In genomic region chr15:69395460-69395859, GRCh38 we compare ENCODE assay signal across 14 cellular contexts. TPM values are rescaled to one million over a fixed set of nuclear protein-coding genes. Genes with fewer than 3 reads are reported as not detected.
DNase-seq lines count a peak whose midpoint lies in the region; ATAC-seq and TF ChIP-seq lines count a peak whose summit lies in the region.
"Had no signal": no experiment of that assay in that cellular context is flagged by ENCODE, and none has a peak within 500 bp of the region (broad histone marks: within the 10 kb centered on the region; RNA-seq: fewer than 3 reads in every experiment).

No MANE protein-coding gene starts in this region.

- no peak overlapping the region for H3K4ac ChIP-seq in IMR-90 (ENCODE audit: low read depth, low read length)

- H3K9ac ChIP-seq in IMR-90 (ENCODE audit: low read depth, low read length), result no peak overlapping the region

- peak overlapping the region; percentile 69; the same call in 1 of the 2 replicates for H2AK5ac ChIP-seq in IMR-90 (ENCODE audit: low read depth, low read length)

- peaks cover 44% of the 10 kb centered on the region for H3K9me1 ChIP-seq in IMR-90 (ENCODE audit: insufficient read depth, low read length)

- no peak overlapping the region for H3K56ac ChIP-seq in IMR-90 (ENCODE audit: extremely low read depth, insufficient read depth, low read length)

- no peak overlapping the region for H3K4me2 ChIP-seq in IMR-90 (ENCODE audit: low read depth, low read length)

- TF ChIP-seq CTCF in CD14-positive monocyte (IDR thresholded peaks at IDR 0.05) (no peak), IMR-90 (conservative IDR thresholded peaks at IDR 0.05; ENCODE audit: low read depth, low read length) (no peak), upper lobe of right lung (IDR thresholded peaks at IDR 0.05) (no peak), upper lobe of left lung (IDR thresholded peaks at IDR 0.05) (no peak)

- no peak overlapping the region for H2AFZ ChIP-seq in IMR-90 (replicated peaks; ENCODE audit: low read length, poor library complexity)

- H3K27ac Mint-ChIP-seq in CD14-positive monocyte, result no peak overlapping the region

- no peak overlapping the region for H3K18ac ChIP-seq in IMR-90 (ENCODE audit: low read depth, low read length)

- H3K14ac ChIP-seq in IMR-90 (replicated peaks; ENCODE audit: low read depth, low read length), result no peak overlapping the region

- no peaks in the 10 kb centered on the region for H3K9me3 Mint-ChIP-seq in CD14-positive monocyte
- H3K9me3 Mint-ChIP-seq: CD4-positive, alpha-beta memory T cell; HFFc6 had no signal

- no peak overlapping the region for H4K5ac ChIP-seq in IMR-90 (ENCODE audit: low read depth, low read length)

- H3K27ac ChIP-seq in IMR-90 (ENCODE audit: insufficient read depth, low read length) (no peak overlapping the region), upper lobe of right lung (no peak overlapping the region), upper lobe of left lung (no peak overlapping the region), aorta (ENCODE audit: low read depth in 1 of 2, low read length in 2 of 2) (no peak overlapping the region)
- H3K27ac ChIP-seq: BLaER1 treated with 17β-estradiol and CSF1 and Interleukin-3, amounts not matched to agents 10 nM and 100 nM had no signal

- in situ Hi-C loops in IMR-90 (cut with MboI; ENCODE audit: low sequenced_read_pairs), result loop anchor here (5.0 kb wide), 1 partner anchor 333 kb away; no protein-coding TSS in a partner anchor

- no peak for TF ChIP-seq RAD21 in IMR-90 (IDR thresholded peaks at IDR 0.05; ENCODE audit: low read length)

- peaks cover 7 to 11% (median 9%) of the 10 kb centered on the region in 3 donors for H3K27me3 Mint-ChIP-seq in CD14-positive monocyte (ENCODE audit: low read depth in 3 of 3)

- no peak overlapping the region for H2AK9ac ChIP-seq in IMR-90 (replicated peaks; ENCODE audit: low read depth, low read length, poor library complexity)

- no peak for TF ChIP-seq POLR2A in IMR-90 (IDR thresholded peaks at IDR 0.05; ENCODE audit: low read depth, low read length)
- TF ChIP-seq POLR2A in upper lobe of left lung (IDR thresholded peaks at IDR 0.05), result no peak

- H2BK5ac ChIP-seq in IMR-90 (ENCODE audit: low read depth, low read length, poor library complexity, severe bottlenecking), result no peak overlapping the region

- H3K36me3 ChIP-seq in IMR-90 (ENCODE audit: control insufficient read depth, insufficient read depth, low read length) (peaks cover 8% of the 10 kb centered on the region), upper lobe of right lung (peaks cover 8% of the 10 kb centered on the region), upper lobe of left lung (no peaks in the 10 kb centered on the region), aorta (ENCODE audit: control insufficient read depth in 1 of 2, insufficient read depth in 2 of 2, low read length in 1 of 2) (no peaks in the 10 kb centered on the region)
- H3K36me3 ChIP-seq: BLaER1 treated with 17β-estradiol and CSF1 and Interleukin-3, amounts not matched to agents 10 nM and 100 nM had no signal

- WGBS in IMR-90 (ENCODE audit: extremely low coverage in 2 of 2, insufficient read length in 1 of 2), 2 experiments, result 82% methylated on average over 3 of the region's 10 CpGs; no CpG with 5 or more reads in 1 of the 2 experiments
- 95 to 96% methylated on average over 10 of the region's 10 CpGs for WGBS in upper lobe of left lung, 2 donors
- WGBS in aorta, 2 donors, result 91 to 92% methylated on average over 10 of the region's 10 CpGs

- peaks cover 12% of the 10 kb centered on the region for H3K4me1 ChIP-seq in IMR-90 (ENCODE audit: control insufficient read depth, insufficient read depth, low read length)
- H3K4me1 ChIP-seq in upper lobe of right lung, result peaks cover 10% of the 10 kb centered on the region
- peaks cover 3 to 8% (median 7%) of the 10 kb centered on the region in 4 donors for H3K4me1 ChIP-seq in upper lobe of left lung
- no peaks in the 10 kb centered on the region for H3K4me1 ChIP-seq in aorta (ENCODE audit: control insufficient read depth in 1 of 2, insufficient read depth in 2 of 2, low read length in 2 of 2)

- ATAC-seq in IMR-90 (ENCODE audit: low read depth) (no peak), left lobe of liver (peak; percentile 65), upper lobe of right lung (no peak), upper lobe of left lung (ENCODE audit: low FRiP score in 2 of 2) (no peak), aorta (ENCODE audit: low FRiP score) (no peak)
- ATAC-seq: GM12878 had no signal

- no peak overlapping the region for H2BK15ac ChIP-seq in IMR-90 (ENCODE audit: low read depth, low read length)

- no peak overlapping the region for H3K23ac ChIP-seq in IMR-90 (ENCODE audit: low read depth, low read length)

- dilution Hi-C loops in IMR-90 (cut with HindIII; ENCODE audit: low sequenced_read_pairs, unreplicated experiment), result no loop called here

- H3K79me1 ChIP-seq in IMR-90 (ENCODE audit: low read depth in 1 of 2, low read length in 2 of 2), result peaks cover 17 to 75% of the 10 kb centered on the region in 2 experiments; a peak in 3 of 4 replicates

- POLR2A ChIA-PET in IMR-90 (lab: Charles Lee; ENCODE audit: unreplicated experiment), result interaction anchor here (0.5 kb wide), 1 partner anchor 53 kb away, joined by 5 read pairs; no protein-coding TSS in a partner anchor

- no peak overlapping the region for H4K91ac ChIP-seq in IMR-90 (ENCODE audit: insufficient read depth, low read depth, low read length)

- peaks cover 15% of the 10 kb centered on the region for H3K4me1 Mint-ChIP-seq in CD14-positive monocyte

- H3K4me3 Mint-ChIP-seq in CD14-positive monocyte, result peak overlapping the region in 1 of 2 donors; percentile 40

- TF ChIP-seq EP300 in upper lobe of left lung (IDR thresholded peaks at IDR 0.05), result no peak

- H3K4me3 ChIP-seq in IMR-90 (ENCODE audit: insufficient read depth, low read depth, low read length) (no peak overlapping the region), upper lobe of right lung (no peak overlapping the region), upper lobe of left lung (no peak overlapping the region), aorta (ENCODE audit: low read length in 2 of 2) (no peak overlapping the region)
- H3K4me3 ChIP-seq: BLaER1 treated with 17β-estradiol and CSF1 and Interleukin-3, amounts not matched to agents 10 nM and 100 nM; GM12878 had no signal

- no TSS peak for BruUV-seq in IMR-90 (replicated peaks; lab: Mats Ljungman, UMichigan)

- no peaks in the 10 kb centered on the region for H3K36me3 Mint-ChIP-seq in CD14-positive monocyte
- H3K36me3 Mint-ChIP-seq: CD4-positive, alpha-beta memory T cell had no signal

- H4K8ac ChIP-seq in IMR-90 (ENCODE audit: low read depth in 2 of 2, low read length in 2 of 2), result no peak overlapping the region

- peak; percentile 36 for DNase-seq in CD14-positive monocyte (ENCODE audit: low spot score)
- no peak for DNase-seq in IMR-90
- DNase-seq in left lobe of liver (ENCODE audit: low spot score), result peak; percentile 45
- peak; percentile 11 for DNase-seq in upper lobe of right lung
- no peak for DNase-seq in upper lobe of left lung
- DNase-seq in NCI-H345 (lab: John Stamatoyannopoulos, UW), result no peak
- no peak for DNase-seq in aorta
- DNase-seq: ACHN; CD4-positive, alpha-beta memory T cell; DMS79; HCEC 1CT; HFFc6 had no signal

- H2BK20ac ChIP-seq in IMR-90 (ENCODE audit: low read depth, low read length), result no peak overlapping the region

- H3K27me3 ChIP-seq in IMR-90 (ENCODE audit: control insufficient read depth, insufficient read depth, low read length) (no peaks in the 10 kb centered on the region), upper lobe of right lung (no peaks in the 10 kb centered on the region), upper lobe of left lung (no peaks in the 10 kb centered on the region), aorta (ENCODE audit: control insufficient read depth in 1 of 2, insufficient read depth in 2 of 2, low read length in 1 of 2) (no peaks in the 10 kb centered on the region)
- H3K27me3 ChIP-seq: BLaER1 treated with 17β-estradiol and CSF1 and Interleukin-3, amounts not matched to agents 10 nM and 100 nM had no signal

- intact Hi-C loops in CD14-positive monocyte (cut with micrococcal nuclease) (loop anchor here in 1 of 2 donors (2.0 kb wide), 1 partner anchor 337 kb away; no protein-coding TSS in a partner anchor), IMR-90 (cut with micrococcal nuclease) (no loop called here), upper lobe of right lung (cut with DNase I) (loop anchor here (5.0 kb wide), 1 partner anchor 338 kb away; no protein-coding TSS in a partner anchor), aorta (cut with DNase I) (loop anchor here in 1 of 2 donors (10.0 kb wide), 1 partner anchor 231 kb away; the partner anchor contains the start of gene GLCE)

- no peak overlapping the region for H2BK120ac ChIP-seq in IMR-90 (ENCODE audit: low read depth, low read length)

- H3K9me3 ChIP-seq in IMR-90 (ENCODE audit: control insufficient read depth, insufficient read depth, low read length) (no peaks in the 10 kb centered on the region), upper lobe of right lung (no peaks in the 10 kb centered on the region), upper lobe of left lung (no peaks in the 10 kb centered on the region), aorta (ENCODE audit: control insufficient read depth, low read length) (no peaks in the 10 kb centered on the region)
- H3K9me3 ChIP-seq: BLaER1 treated with 17β-estradiol and CSF1 and Interleukin-3, amounts not matched to agents 10 nM and 100 nM had no signal

- CTCF ChIA-PET in IMR-90 (lab: Yijun Ruan, JAX), result interaction anchor here (0.9 to 1.2 kb wide), 2 partner anchors 50 to 315 kb away, joined by 3 read pairs; no protein-coding TSS in a partner anchor

- peaks cover 29% of the 10 kb centered on the region for H4K20me1 ChIP-seq in IMR-90 (ENCODE audit: insufficient read depth, low read length)

TF ChIP-seq in IMR-90, 13 proteins besides CTCF, POLR2A, EP300 and RAD21 (continues in another document):
- TF ChIP-seq FOS (IDR thresholded peaks at IDR 0.05; ENCODE audit: low read depth, low read length) (no peak), RFX5 (IDR thresholded peaks at IDR 0.05; ENCODE audit: low read depth, low read length) (no peak)

RNA-seq across cellular contexts. Expression of gene KIF23, which starts 18.7 kb away (rescaled TPM):
- 1 to 10 TPM; 1.5 to 8.1 TPM for polyA plus RNA-seq in CD14-positive monocyte
- 56.1 and 70.5 TPM in 2 replicates for total RNA-seq in IMR-90 (2012; rRNA removed)
- polyA plus RNA-seq in IMR-90 (2012; rRNA removed), result 34.1 and 37.7 TPM in 2 replicates
- 5.0 and 16.1 TPM in 2 replicates for polyA plus RNA-seq in IMR-90 (2012; cell fraction: cytosol; rRNA removed)
- 8.1 and 50.9 TPM in 2 replicates for polyA plus RNA-seq in IMR-90 (2012; cell fraction: nucleus; rRNA removed; ENCODE audit: low replicate concordance)
- 0.86 TPM for total RNA-seq in left lobe of liver
- total RNA-seq in upper lobe of right lung, result 2.7 TPM
- 1 to 10 TPM; 1.0 to 6.7 (median 3.7) TPM for total RNA-seq in upper lobe of left lung
- 1 to 10 TPM; 3.3 to 5.8 TPM for total RNA-seq in aorta
- 1 to 10 TPM; 2.8 to 4.8 TPM for polyA plus RNA-seq in aorta
- polyA plus RNA-seq: CD4-positive, alpha-beta memory T cell had no signal

RNA-seq across cellular contexts. Expression of gene RPLP1, which starts 57.2 kb away (rescaled TPM):
- polyA plus RNA-seq in CD14-positive monocyte (1,000 to 10,000 TPM; 1,177 to 1,235 TPM), IMR-90 (2012; rRNA removed) (1,440 and 1,469 TPM in 2 replicates), aorta (1,000 to 10,000 TPM; 2,598 to 3,346 TPM)
- total RNA-seq in IMR-90 (2012; rRNA removed) (97.0 and 132 TPM in 2 replicates), left lobe of liver (577 TPM), upper lobe of right lung (1,255 TPM), upper lobe of left lung (1,000 to 10,000 TPM in 2 of 6 donors, 100 to 1,000 TPM in 4; 339 to 1,933 (median 538) TPM), aorta (1,000 to 10,000 TPM; 1,445 to 1,646 TPM)
- 865 and 2,195 TPM in 2 replicates for polyA plus RNA-seq in IMR-90 (2012; cell fraction: cytosol; rRNA removed)
- 449 and 618 TPM in 2 replicates for polyA plus RNA-seq in IMR-90 (2012; cell fraction: nucleus; rRNA removed; ENCODE audit: low replicate concordance)

Comparison
In these comparisons a context has a peak if more than half of its experiments do, and no peak if none do; other contexts are left out.
1. DNase-seq: peak in CD14-positive monocyte (single experiment), left lobe of liver (single experiment) and upper lobe of right lung (single experiment); none in IMR-90 (single experiment), upper lobe of left lung (0 of 2), NCI-H345 (single experiment) and aorta (0 of 2).